In the genomic region with DNA sequence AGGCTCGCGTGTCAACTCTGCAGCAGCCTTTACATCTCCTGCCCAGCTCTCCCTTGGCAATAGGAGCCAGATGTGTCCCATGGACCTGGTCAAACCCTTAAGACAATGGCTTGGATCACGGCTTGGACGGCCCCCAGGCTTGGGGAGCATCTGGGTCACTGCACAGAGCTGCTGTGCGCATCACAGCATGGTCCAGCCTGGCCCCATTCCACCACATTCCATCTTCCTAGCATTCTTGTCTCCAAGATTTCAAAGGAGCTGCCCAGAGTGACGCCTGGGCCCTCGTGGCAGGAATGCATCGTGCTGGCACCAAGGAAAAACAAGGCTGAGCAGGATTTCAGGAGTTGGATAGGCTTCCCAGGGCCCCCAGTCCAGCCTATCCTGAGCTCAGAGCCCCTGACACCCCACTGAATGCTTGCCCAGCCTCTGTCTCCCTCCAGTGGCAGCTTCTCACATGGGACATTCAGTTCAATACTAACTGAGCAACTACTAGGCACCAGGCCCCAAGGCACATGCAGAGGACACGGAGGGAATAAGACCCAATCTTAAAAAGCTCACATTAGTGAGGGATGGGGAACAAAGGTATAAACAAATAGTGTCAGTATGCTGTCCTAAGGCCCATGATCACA, we compare ENCODE assay signal across 8 cellular contexts. TPM values are rescaled to one million over a fixed set of nuclear protein-coding genes. Genes with fewer than 3 reads are reported as not detected.
DNase-seq lines count a peak whose midpoint lies in the region; ATAC-seq, FAIRE-seq and TF ChIP-seq lines count a peak whose summit lies in the region.

No MANE protein-coding gene starts in this region.

- 73% methylated on average over 6 of the region's 9 CpGs; no CpG with 5 or more reads in 1 of the 2 experiments for WGBS in IMR-90 (ENCODE audit: extremely low coverage in 2 of 2, insufficient read length in 1 of 2), 2 experiments
- 84 to 85% methylated on average over 6 to 9 of the region's 9 CpGs for WGBS in testis, 2 donors

- no peaks in the 10 kb centered on the region for H3K27me3 ChIP-seq in IMR-90 (ENCODE audit: control insufficient read depth, insufficient read depth, low read length)
- H3K27me3 ChIP-seq in testis: no peaks in the 10 kb centered on the region
- H3K27me3 ChIP-seq in HAP-1 (ENCODE audit: low read depth): no peaks in the 10 kb centered on the region

- peak; percentile 37 for DNase-seq in IMR-90
- no peak for DNase-seq in activated naive CD8-positive, alpha-beta T cell treated with anti-CD3 and anti-CD28 coated beads, Interleukin-2, amount 10 ng/mL, durations not matched to agents 7 days and 5 days
- no peak for DNase-seq in kidney
- no peak for DNase-seq in testis
- no peak for DNase-seq in HuH-7.5 (ENCODE audit: low spot score)
- no peak for DNase-seq in HAP-1 (ENCODE audit: low spot score in 2 of 2)

- no peaks in the 10 kb centered on the region for H3K27me3 Mint-ChIP-seq in activated naive CD8-positive, alpha-beta T cell treated with anti-CD3 and anti-CD28 coated beads, Interleukin-2, amount 10 ng/mL, durations not matched to agents 7 days and 5 days

- peak overlapping the region; percentile 94 for H3K27ac ChIP-seq in C4-2B
- peak overlapping the region; percentile 86; the same call in 1 of the 2 replicates for H3K27ac ChIP-seq in IMR-90 (ENCODE audit: insufficient read depth, low read length)
- peak overlapping the region; percentile 89 to 93 for H3K27ac ChIP-seq in kidney (ENCODE audit: low read depth in 2 of 2, low read length in 2 of 2)
- H3K27ac ChIP-seq in testis: peak overlapping the region; percentile 2 to 89

- POLR2A ChIA-PET in IMR-90 (lab: Charles Lee; ENCODE audit: unreplicated experiment): interaction anchor here (0.5 kb wide), 1 partner anchor 28 kb away, joined by 5 read pairs; no protein-coding TSS in a partner anchor
- POLR2A ChIA-PET in activated naive CD8-positive, alpha-beta T cell treated with anti-CD3 and anti-CD28 coated beads, Interleukin-2, amount 10 ng/mL, durations not matched to agents 7 days and 5 days (lab: Charles Lee): interaction anchor here (0.9 to 1.2 kb wide), 2 partner anchors 36 to 109 kb away, joined by 4 to 9 read pairs; a partner anchor contains a TSS

- TF ChIP-seq CTCF in C4-2B (conservative IDR thresholded peaks at IDR 0.05) (no peak), IMR-90 (conservative IDR thresholded peaks at IDR 0.05; ENCODE audit: low read depth, low read length) (peak; percentile 61), kidney (IDR thresholded peaks at IDR 0.05; ENCODE audit: borderline replicate concordance, extremely low read depth, insufficient read depth) (peak; percentile 37), testis (IDR thresholded peaks at IDR 0.05) (no peak)

- H2BK120ac ChIP-seq in IMR-90 (ENCODE audit: low read depth, low read length): peak overlapping the region; percentile 97

- 0 out of 2 replicates have a peak overlapping the region, but pooled peaks have one; percentile 13 for H3K23ac ChIP-seq in IMR-90 (ENCODE audit: low read depth, low read length)

- H3K9me1 ChIP-seq in IMR-90 (ENCODE audit: insufficient read depth, low read length): peaks cover 47% of the 10 kb centered on the region

- no peak overlapping the region for H3K9ac ChIP-seq in IMR-90 (ENCODE audit: low read depth, low read length)
- H3K9ac ChIP-seq in kidney (ENCODE audit: low read length in 2 of 2): no peak overlapping the region

- no peak overlapping the region for H3K56ac ChIP-seq in IMR-90 (ENCODE audit: extremely low read depth, insufficient read depth, low read length)

- no peaks in the 10 kb centered on the region for H3K36me3 Mint-ChIP-seq in activated naive CD8-positive, alpha-beta T cell treated with anti-CD3 and anti-CD28 coated beads, Interleukin-2, amount 10 ng/mL, durations not matched to agents 7 days and 5 days

- H3K14ac ChIP-seq in IMR-90 (replicated peaks; ENCODE audit: low read depth, low read length): peak overlapping the region; percentile 87; the same call in 1 of the 2 replicates

- TF ChIP-seq RAD21 in IMR-90 (IDR thresholded peaks at IDR 0.05; ENCODE audit: low read length): peak; percentile 69

- no peak overlapping the region for H3K4me2 ChIP-seq in IMR-90 (ENCODE audit: low read depth, low read length)

- H3K4ac ChIP-seq in IMR-90 (ENCODE audit: low read depth, low read length): peak overlapping the region; percentile 95

- FAIRE-seq in kidney (lab: Jason Lieb, UNC): no peak

- intact Hi-C loops in IMR-90 (cut with micrococcal nuclease): loop anchor here (1.0 kb wide), 1 partner anchor 109 kb away; no protein-coding TSS in a partner anchor
- intact Hi-C loops in kidney (cut with DNase I): no loop called here
- intact Hi-C loops in testis (cut with DNase I; ENCODE audit: low total_unique reads): no loop called here

- H4K5ac ChIP-seq in IMR-90 (ENCODE audit: low read depth, low read length): 0 out of 2 replicates have a peak overlapping the region, but pooled peaks have one; percentile 14

- peak overlapping the region; percentile 73 for H3K18ac ChIP-seq in IMR-90 (ENCODE audit: low read depth, low read length)

- dilution Hi-C loops in IMR-90 (cut with HindIII; ENCODE audit: low sequenced_read_pairs, unreplicated experiment): no loop called here

- CTCF ChIA-PET in IMR-90 (lab: Yijun Ruan, JAX): interaction anchor here (0.6 to 1.5 kb wide), 8 partner anchors 28 to 158 kb away, joined by 3 to 5 read pairs (median 4); no protein-coding TSS in a partner anchor

- H2BK20ac ChIP-seq in IMR-90 (ENCODE audit: low read depth, low read length): peak overlapping the region; percentile 89

- H4K20me1 ChIP-seq in IMR-90 (ENCODE audit: insufficient read depth, low read length): peaks cover 2% of the 10 kb centered on the region; the same call in 1 of the 2 replicates

- H3K9me3 ChIP-seq in IMR-90 (ENCODE audit: control insufficient read depth, insufficient read depth, low read length): no peaks in the 10 kb centered on the region
- H3K9me3 ChIP-seq in kidney (ENCODE audit: control insufficient read depth in 1 of 2, low read length in 2 of 2): no peaks in the 10 kb centered on the region
- no peaks in the 10 kb centered on the region for H3K9me3 ChIP-seq in testis
- no peaks in the 10 kb centered on the region for H3K9me3 ChIP-seq in HAP-1

- H2AFZ ChIP-seq in IMR-90 (replicated peaks; ENCODE audit: low read length, poor library complexity): peak overlapping the region; percentile 34

- no peak overlapping the region for H2BK5ac ChIP-seq in IMR-90 (ENCODE audit: low read depth, low read length, poor library complexity, severe bottlenecking)

- H3K27ac Mint-ChIP-seq in activated naive CD8-positive, alpha-beta T cell treated with anti-CD3 and anti-CD28 coated beads, Interleukin-2, amount 10 ng/mL, durations not matched to agents 7 days and 5 days: peak overlapping the region; percentile 92

- ATAC-seq in IMR-90 (ENCODE audit: low read depth) (peak; percentile 16), GM18867 (IDR thresholded peaks at IDR 0.05; ENCODE audit: unreplicated experiment) (no peak)
- no peak for ATAC-seq in activated naive CD8-positive, alpha-beta T cell treated with anti-CD3 and anti-CD28 coated beads, Interleukin-2, amount 10 ng/mL, durations not matched to agents 7 days and 5 days (ENCODE audit: low read depth)

- peak overlapping the region; percentile 17 to 91; a peak in 2 of 4 replicates for H4K8ac ChIP-seq in IMR-90 (ENCODE audit: low read depth in 2 of 2, low read length in 2 of 2)

- H3K4me1 ChIP-seq in IMR-90 (ENCODE audit: control insufficient read depth, insufficient read depth, low read length) (peaks cover 35% of the 10 kb centered on the region), kidney (ENCODE audit: control insufficient read depth in 1 of 2, insufficient read depth in 1 of 2, low read depth in 1 of 2, low read length in 2 of 2) (peaks cover 49 to 55% of the 10 kb centered on the region in 2 donors), testis (peaks cover 33% of the 10 kb centered on the region), HAP-1 (no peaks in the 10 kb centered on the region)

- H3K9me3 Mint-ChIP-seq in activated naive CD8-positive, alpha-beta T cell treated with anti-CD3 and anti-CD28 coated beads, Interleukin-2, amount 10 ng/mL, durations not matched to agents 7 days and 5 days: no peaks in the 10 kb centered on the region

- peaks cover 44% of the 10 kb centered on the region for H3K4me1 Mint-ChIP-seq in activated naive CD8-positive, alpha-beta T cell treated with anti-CD3 and anti-CD28 coated beads, Interleukin-2, amount 10 ng/mL, durations not matched to agents 7 days and 5 days

- H4K91ac ChIP-seq in IMR-90 (ENCODE audit: insufficient read depth, low read depth, low read length): peak overlapping the region; percentile 94

- H3K36me3 ChIP-seq in IMR-90 (ENCODE audit: control insufficient read depth, insufficient read depth, low read length) (peaks cover 5% of the 10 kb centered on the region; the same call in 1 of the 2 replicates), kidney (ENCODE audit: control insufficient read depth in 1 of 2, insufficient read depth in 2 of 2, low read length in 2 of 2) (peaks cover 3 to 5% of the 10 kb centered on the region in 2 donors), testis (ENCODE audit: low read depth, missing control alignments) (no peaks in the 10 kb centered on the region), HAP-1 (replicated peaks) (0 out of 2 replicates have a peak, but pooled peaks cover 6% of the 10 kb centered on the region)

- peak overlapping the region; percentile 78 for H3K4me3 Mint-ChIP-seq in activated naive CD8-positive, alpha-beta T cell treated with anti-CD3 and anti-CD28 coated beads, Interleukin-2, amount 10 ng/mL, durations not matched to agents 7 days and 5 days

- H3K4me3 ChIP-seq in IMR-90 (ENCODE audit: insufficient read depth, low read depth, low read length): no peak overlapping the region
- H3K4me3 ChIP-seq in kidney (ENCODE audit: low read length in 2 of 2): no peak overlapping the region
- H3K4me3 ChIP-seq in testis: no peak overlapping the region
- no peak overlapping the region for H3K4me3 ChIP-seq in HAP-1

- H3K79me1 ChIP-seq in IMR-90 (ENCODE audit: low read depth in 1 of 2, low read length in 2 of 2): peaks cover 0 to 43% of the 10 kb centered on the region in 2 experiments; a peak in 3 of 4 replicates

- peak overlapping the region; percentile 68; the same call in 2 of the 3 replicates for H2BK15ac ChIP-seq in IMR-90 (ENCODE audit: low read depth, low read length)

- TF ChIP-seq POLR2A in IMR-90 (IDR thresholded peaks at IDR 0.05; ENCODE audit: low read depth, low read length) (no peak), testis (IDR thresholded peaks at IDR 0.05) (no peak)

- in situ Hi-C loops in IMR-90 (cut with MboI; ENCODE audit: low sequenced_read_pairs) (no loop called here), HAP-1 (cut with MboI; ENCODE audit: low sequenced_read_pairs) (no loop called here)

- H2AK9ac ChIP-seq in IMR-90 (replicated peaks; ENCODE audit: low read depth, low read length, poor library complexity): peak overlapping the region; percentile 15

- BruUV-seq in IMR-90 (replicated peaks; lab: Mats Ljungman, UMichigan): no TSS peak

- peak overlapping the region; percentile 98 for H2AK5ac ChIP-seq in IMR-90 (ENCODE audit: low read depth, low read length)

RNA-seq across cellular contexts. Expression of a gene that starts 34.3 kb away (rescaled TPM):
- total RNA-seq in IMR-90 (2012; rRNA removed) (16.5 and 20.0 TPM in 2 replicates), kidney (44.2 TPM), testis (10 to 100 TPM; 51.7 to 66.8 TPM)
- polyA plus RNA-seq in IMR-90 (2012; rRNA removed) (12.6 and 14.7 TPM in 2 replicates), kidney (ENCODE audit: insufficient read depth, low read depth, low replicate concordance) (31.0 TPM), testis (ENCODE audit: insufficient read depth, low read depth, low replicate concordance) (73.4 TPM)
- 8.9 and 10.2 TPM in 2 replicates for polyA plus RNA-seq in IMR-90 (2012; cell fraction: cytosol; rRNA removed)
- 19.2 and 37.2 TPM in 2 replicates for polyA plus RNA-seq in IMR-90 (2012; cell fraction: nucleus; rRNA removed; ENCODE audit: low replicate concordance)
- 1 to 10 TPM; 7.0 to 8.6 TPM for total RNA-seq in activated naive CD8-positive, alpha-beta T cell treated with anti-CD3 and anti-CD28 coated beads, Interleukin-2, amount 10 ng/mL, durations not matched to agents 7 days and 5 days

RNA-seq across cellular contexts. Expression of a gene that starts 36.7 kb away (rescaled TPM):
- 60.8 and 66.7 TPM in 2 replicates for total RNA-seq in IMR-90 (2012; rRNA removed)
- polyA plus RNA-seq in IMR-90 (2012; rRNA removed): 92.2 and 102 TPM in 2 replicates
- 87.1 and 119 TPM in 2 replicates for polyA plus RNA-seq in IMR-90 (2012; cell fraction: cytosol; rRNA removed)
- 15.6 and 33.4 TPM in 2 replicates for polyA plus RNA-seq in IMR-90 (2012; cell fraction: nucleus; rRNA removed; ENCODE audit: low replicate concordance)
- 100 to 1,000 TPM; 124 to 130 TPM for total RNA-seq in activated naive CD8-positive, alpha-beta T cell treated with anti-CD3 and anti-CD28 coated beads, Interleukin-2, amount 10 ng/mL, durations not matched to agents 7 days and 5 days
- total RNA-seq in kidney: 42.4 TPM
- polyA plus RNA-seq in kidney (ENCODE audit: insufficient read depth, low read depth, low replicate concordance): 28.7 TPM
- 10 to 100 TPM; 49.5 to 71.5 TPM for total RNA-seq in testis
- 128 TPM for polyA plus RNA-seq in testis (ENCODE audit: insufficient read depth, low read depth, low replicate concordance)

RNA-seq across cellular contexts. Expression of a gene that starts 50.6 kb away (rescaled TPM):
- total RNA-seq in IMR-90 (2012; rRNA removed): 0.54 and 1.7 TPM in 2 replicates
- polyA plus RNA-seq in IMR-90 (2012; rRNA removed): 1.8 and 2.1 TPM in 2 replicates
- polyA plus RNA-seq in IMR-90 (2012; cell fraction: cytosol; rRNA removed): 0.40 and 1.2 TPM in 2 replicates
- polyA plus RNA-seq in IMR-90 (2012; cell fraction: nucleus; rRNA removed; ENCODE audit: low replicate concordance): 0.95 and 0.96 TPM in 2 replicates
- 10 to 100 TPM; 10.6 to 13.5 TPM for total RNA-seq in activated naive CD8-positive, alpha-beta T cell treated with anti-CD3 and anti-CD28 coated beads, Interleukin-2, amount 10 ng/mL, durations not matched to agents 7 days and 5 days
- 4.6 TPM for total RNA-seq in kidney
- not detected for polyA plus RNA-seq in kidney (ENCODE audit: insufficient read depth, low read depth, low replicate concordance)
- 10 to 100 TPM; 24.0 to 47.5 TPM for total RNA-seq in testis
- 103 TPM for polyA plus RNA-seq in testis (ENCODE audit: insufficient read depth, low read depth, low replicate concordance)

Comparison
In these comparisons a context has a peak if more than half of its experiments do, and no peak if none do; other contexts are left out.
1. CTCF ChIP-seq: peak in IMR-90 (single experiment) and kidney (single experiment); none in C4-2B (single experiment) and testis (0 of 3).
2. Peak in every context shown above with its lines, with median percentiles within 50 percentile points of each other: H3K27ac ChIP-seq.